ENCODE assay signal across 1 cellular context in the genomic region with DNA sequence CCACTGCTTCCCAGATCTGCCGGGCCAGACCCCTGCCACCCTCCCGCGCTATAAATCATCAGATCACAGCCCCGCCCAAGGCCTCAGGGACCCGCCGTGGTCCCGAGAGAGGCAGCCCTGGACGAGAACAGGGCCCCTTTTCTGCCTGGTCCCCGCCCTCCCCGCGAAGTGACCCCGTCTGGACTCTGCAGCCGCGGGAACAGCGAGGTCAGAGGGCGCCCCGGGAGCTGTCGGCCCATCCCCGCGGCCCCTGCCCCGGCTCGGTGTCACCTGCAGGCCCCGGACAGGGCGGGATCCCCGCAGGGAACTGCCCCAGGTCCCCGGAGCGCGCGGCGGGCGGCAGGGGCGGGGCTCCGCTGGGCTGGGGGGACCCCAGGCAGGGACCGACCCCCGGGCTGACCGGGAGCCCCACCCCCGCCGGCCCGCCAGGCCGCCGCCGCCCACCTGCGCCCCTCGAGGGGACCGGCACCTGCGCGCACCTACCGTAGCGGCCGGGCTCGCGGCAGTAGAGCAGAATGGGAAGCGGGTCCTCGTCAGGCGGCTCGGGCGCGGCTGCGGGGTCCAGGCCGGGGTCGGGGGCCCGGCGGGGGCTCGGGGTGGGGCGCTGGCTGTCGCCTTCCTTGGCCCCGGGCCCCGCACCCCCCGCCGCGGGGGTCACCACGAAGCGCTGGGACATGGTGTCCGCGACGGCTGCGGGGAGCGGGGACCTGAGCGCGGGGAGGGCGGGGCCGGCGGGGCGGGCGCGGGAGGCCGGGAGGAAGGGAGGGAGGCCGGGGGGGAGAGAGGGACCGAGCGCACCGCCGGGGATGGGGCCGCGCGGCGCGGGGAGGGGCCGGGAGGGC.
TF ChIP-seq lines count a peak whose summit lies in the region.

No MANE protein-coding gene starts in this region.

TF ChIP-seq in A549, 52 proteins besides CTCF, POLR2A, EP300 and RAD21 (continued from another document):
- TF ChIP-seq, protein P1, sequence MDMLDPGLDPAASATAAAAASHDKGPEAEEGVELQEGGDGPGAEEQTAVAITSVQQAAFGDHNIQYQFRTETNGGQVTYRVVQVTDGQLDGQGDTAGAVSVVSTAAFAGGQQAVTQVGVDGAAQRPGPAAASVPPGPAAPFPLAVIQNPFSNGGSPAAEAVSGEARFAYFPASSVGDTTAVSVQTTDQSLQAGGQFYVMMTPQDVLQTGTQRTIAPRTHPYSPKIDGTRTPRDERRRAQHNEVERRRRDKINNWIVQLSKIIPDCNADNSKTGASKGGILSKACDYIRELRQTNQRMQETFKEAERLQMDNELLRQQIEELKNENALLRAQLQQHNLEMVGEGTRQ (IDR thresholded peaks at IDR 0.05) = no peak
- no peak for TF ChIP-seq NR3C1 (IDR thresholded peaks at IDR 0.05)
- TF ChIP-seq RCOR1 (IDR thresholded peaks at IDR 0.05; ENCODE audit: low read depth, low read length) = no peak
- no peak for TF ChIP-seq FOSL2 (IDR thresholded peaks at IDR 0.05)
- no peak for TF ChIP-seq FOSL2 (CRISPR knock-in tag; IDR thresholded peaks at IDR 0.05)
- TF ChIP-seq, protein P2, sequence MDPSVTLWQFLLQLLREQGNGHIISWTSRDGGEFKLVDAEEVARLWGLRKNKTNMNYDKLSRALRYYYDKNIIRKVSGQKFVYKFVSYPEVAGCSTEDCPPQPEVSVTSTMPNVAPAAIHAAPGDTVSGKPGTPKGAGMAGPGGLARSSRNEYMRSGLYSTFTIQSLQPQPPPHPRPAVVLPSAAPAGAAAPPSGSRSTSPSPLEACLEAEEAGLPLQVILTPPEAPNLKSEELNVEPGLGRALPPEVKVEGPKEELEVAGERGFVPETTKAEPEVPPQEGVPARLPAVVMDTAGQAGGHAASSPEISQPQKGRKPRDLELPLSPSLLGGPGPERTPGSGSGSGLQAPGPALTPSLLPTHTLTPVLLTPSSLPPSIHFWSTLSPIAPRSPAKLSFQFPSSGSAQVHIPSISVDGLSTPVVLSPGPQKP (IDR thresholded peaks at IDR 0.05; ENCODE audit: low read depth, low read length) = no peak
- TF ChIP-seq ESRRA (IDR thresholded peaks at IDR 0.05; ENCODE audit: borderline replicate concordance, low read length) = no peak
- TF ChIP-seq HEYL (CRISPR knock-in tag; IDR thresholded peaks at IDR 0.05) = no peak
- TF ChIP-seq, protein P3, sequence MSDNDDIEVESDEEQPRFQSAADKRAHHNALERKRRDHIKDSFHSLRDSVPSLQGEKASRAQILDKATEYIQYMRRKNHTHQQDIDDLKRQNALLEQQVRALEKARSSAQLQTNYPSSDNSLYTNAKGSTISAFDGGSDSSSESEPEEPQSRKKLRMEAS (IDR thresholded peaks at IDR 0.05) = no peak
- TF ChIP-seq SREBF2 (IDR thresholded peaks at IDR 0.05) = no peak
- no peak for TF ChIP-seq CHD2 (IDR thresholded peaks at IDR 0.05; ENCODE audit: low read length, partially characterized antibody)
- TF ChIP-seq, protein P4, sequence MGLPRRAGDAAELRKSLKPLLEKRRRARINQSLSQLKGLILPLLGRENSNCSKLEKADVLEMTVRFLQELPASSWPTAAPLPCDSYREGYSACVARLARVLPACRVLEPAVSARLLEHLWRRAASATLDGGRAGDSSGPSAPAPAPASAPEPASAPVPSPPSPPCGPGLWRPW (IDR thresholded peaks at IDR 0.05) = no peak
- no peak for TF ChIP-seq ZFP36 (IDR thresholded peaks at IDR 0.05; ENCODE audit: borderline replicate concordance, partially characterized antibody)
- TF ChIP-seq MAZ (IDR thresholded peaks at IDR 0.05; ENCODE audit: borderline replicate concordance, low read depth, low read length) = no peak
- no peak for TF ChIP-seq KDM1A (IDR thresholded peaks at IDR 0.05; ENCODE audit: low read depth)
- no peak for TF ChIP-seq BHLHE40 (IDR thresholded peaks at IDR 0.05; ENCODE audit: low read depth, low read length)
- TF ChIP-seq MYC (IDR thresholded peaks at IDR 0.05; ENCODE audit: borderline replicate concordance, low read length) = no peak
